ENCODE assay signal across 10 cellular contexts in the genomic region with DNA sequence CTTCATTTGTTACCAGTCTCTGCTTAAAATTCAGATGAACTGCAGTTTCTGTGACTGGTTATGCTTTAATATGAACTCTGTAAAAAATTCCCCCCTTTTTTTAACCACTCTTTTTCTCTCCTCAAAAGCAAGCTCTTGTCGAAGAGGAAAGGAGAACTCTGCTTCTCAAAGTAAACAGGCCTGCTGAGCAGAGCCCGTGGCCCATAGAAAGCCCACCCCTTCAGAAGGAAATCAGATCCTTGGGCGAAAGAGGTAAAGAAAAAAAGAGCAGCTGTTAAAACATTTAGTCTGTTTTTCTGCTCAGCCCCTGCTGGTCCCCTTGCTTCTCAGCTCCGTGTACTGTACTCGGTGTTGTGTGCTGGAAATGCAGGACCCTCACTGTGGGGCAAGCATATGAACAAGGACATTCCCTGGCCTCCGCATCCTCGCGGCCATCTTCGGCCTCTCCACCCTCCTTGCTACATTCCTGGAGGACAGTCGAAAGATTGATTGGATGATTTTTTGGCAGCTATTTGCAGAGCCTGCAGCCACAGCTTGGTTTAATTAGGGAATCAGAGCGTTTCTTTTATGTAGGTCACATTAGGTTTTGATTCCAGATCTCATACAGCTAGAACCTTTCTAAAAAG.
DNase-seq lines count a peak whose midpoint lies in the region; ATAC-seq and TF ChIP-seq lines count a peak whose summit lies in the region.
"Had no signal": no experiment of that assay in that cellular context is flagged by ENCODE, and none has a peak within 500 bp of the region (broad histone marks: within the 10 kb centered on the region; RNA-seq: fewer than 3 reads in every experiment).

No MANE protein-coding gene starts in this region.

- H4K20me1 ChIP-seq in mammary epithelial cell (ENCODE audit: insufficient read depth, low read length), result no peaks in the 10 kb centered on the region

- WGBS in mammary epithelial cell (ENCODE audit: low coverage, missing lambda C conversion rate), result 11% methylated on average over 11 of the region's 11 CpGs

- H3K9me3 Mint-ChIP-seq in activated CD4-positive, alpha-beta T cell treated with anti-CD3 and anti-CD28 coated beads, Interleukin-2, amount 10 ng/mL, durations not matched to agents 7 days and 5 days, result no peaks in the 10 kb centered on the region

- H3K4me3 ChIP-seq in right atrium auricular region (no peak overlapping the region), mammary epithelial cell (replicated peaks in 1 of 3; ENCODE audit: insufficient read depth in 1 of 3, low read depth in 2 of 3, low read length in 3 of 3) (no peak overlapping the region)

- H3K4me2 ChIP-seq in mammary epithelial cell (ENCODE audit: insufficient read depth, low read depth, low read length), result peak overlapping the region; percentile 32

- intact Hi-C loops in Right ventricle myocardium inferior (cut with DNase I) (loop anchor here (5.0 to 10.0 kb wide), 3 partner anchors 250 to 738 kb away; no protein-coding TSS in a partner anchor), mammary epithelial cell (cut with micrococcal nuclease) (loop anchor here (1.0 to 10.0 kb wide), 4 partner anchors 165 to 1100 kb away; a partner anchor contains a TSS), left colon (cut with DNase I, micrococcal nuclease) (loop anchor here in 1 of 2 donors (10.0 kb wide), 1 partner anchor 550 kb away; no protein-coding TSS in a partner anchor)

- H3K4me3 Mint-ChIP-seq in activated CD4-positive, alpha-beta T cell treated with anti-CD3 and anti-CD28 coated beads, Interleukin-2, amount 10 ng/mL, durations not matched to agents 7 days and 5 days, result no peak overlapping the region
- H3K4me3 Mint-ChIP-seq: B cell had no signal

- no peaks in the 10 kb centered on the region for H3K27me3 ChIP-seq in right atrium auricular region
- no peaks in the 10 kb centered on the region for H3K27me3 ChIP-seq in mammary epithelial cell (ENCODE audit: insufficient read depth, low read length)

- CTCF ChIA-PET in mammary epithelial cell (lab: Charles Lee; ENCODE audit: low non-redundant PET), result interaction anchor here (0.5 to 0.6 kb wide), 3 partner anchors 247 to 1359 kb away, joined by 3 to 11 read pairs (median 9); no protein-coding TSS in a partner anchor
- CTCF ChIA-PET in activated CD4-positive, alpha-beta T cell treated with anti-CD3 and anti-CD28 coated beads, Interleukin-2, amount 10 ng/mL, durations not matched to agents 7 days and 5 days (lab: Charles Lee), result interaction anchor here (0.6 kb wide), 1 partner anchor 707 kb away, joined by 3 read pairs; no protein-coding TSS in a partner anchor

- BruUV-seq in mammary epithelial cell (replicated peaks; lab: Mats Ljungman, UMichigan), result no TSS peak

- dilution Hi-C loops in mammary epithelial cell (cut with HindIII; ENCODE audit: low sequenced_read_pairs), result no loop called here

- H3K79me2 ChIP-seq in mammary epithelial cell (ENCODE audit: insufficient read depth, low read length), result no peaks in the 10 kb centered on the region

- in situ Hi-C loops in mammary epithelial cell (cut with MboI; ENCODE audit: low sequenced_read_pairs in 2 of 2), result loop anchor here (10.0 to 25.0 kb wide), 5 partner anchors 170 to 1098 kb away; no protein-coding TSS in a partner anchor

- ATAC-seq in Right ventricle myocardium inferior (peak; percentile 20), left colon (no peak)

- H3K4me1 ChIP-seq in right atrium auricular region (no peaks in the 10 kb centered on the region), mammary epithelial cell (ENCODE audit: insufficient read depth, low read length) (peaks cover 15% of the 10 kb centered on the region)

- H3K9ac ChIP-seq in mammary epithelial cell (ENCODE audit: insufficient read depth, low read length), result no peak overlapping the region

- H3K27ac ChIP-seq in right atrium auricular region (no peak overlapping the region), mammary epithelial cell (ENCODE audit: insufficient read depth, low read depth, low read length) (peak overlapping the region; percentile 26)

- H3K9me3 ChIP-seq in right atrium auricular region (no peaks in the 10 kb centered on the region), mammary epithelial cell (replicated peaks; ENCODE audit: insufficient read depth, low read length) (no peaks in the 10 kb centered on the region)

- H2AFZ ChIP-seq in mammary epithelial cell (ENCODE audit: low read depth, low read length), result peak overlapping the region; percentile 92

- H3K36me3 Mint-ChIP-seq in activated CD4-positive, alpha-beta T cell treated with anti-CD3 and anti-CD28 coated beads, Interleukin-2, amount 10 ng/mL, durations not matched to agents 7 days and 5 days (ENCODE audit: low read depth), result no peaks in the 10 kb centered on the region

- H3K36me3 ChIP-seq in right atrium auricular region (no peaks in the 10 kb centered on the region), mammary epithelial cell (ENCODE audit: insufficient read depth, low read length) (no peaks in the 10 kb centered on the region)

- H3K4me1 Mint-ChIP-seq in activated CD4-positive, alpha-beta T cell treated with anti-CD3 and anti-CD28 coated beads, Interleukin-2, amount 10 ng/mL, durations not matched to agents 7 days and 5 days, result no peaks in the 10 kb centered on the region
- H3K4me1 Mint-ChIP-seq: B cell had no signal

- TF ChIP-seq CTCF in right atrium auricular region (IDR thresholded peaks at IDR 0.05) (no peak), mammary epithelial cell (conservative IDR thresholded peaks at IDR 0.05 in 1 of 2, IDR thresholded peaks at IDR 0.05 in 1 of 2; ENCODE audit: extremely low read depth in 1 of 2, insufficient read depth in 1 of 2, low read depth in 1 of 2, low read length in 2 of 2) (no peak)

- POLR2A ChIA-PET in activated CD4-positive, alpha-beta T cell treated with anti-CD3 and anti-CD28 coated beads, Interleukin-2, amount 10 ng/mL, durations not matched to agents 7 days and 5 days (lab: Charles Lee), result no interaction called here

- no peak overlapping the region for H3K27ac Mint-ChIP-seq in activated CD4-positive, alpha-beta T cell treated with anti-CD3 and anti-CD28 coated beads, Interleukin-2, amount 10 ng/mL, durations not matched to agents 7 days and 5 days
- H3K27ac Mint-ChIP-seq: B cell had no signal

- peaks cover 2% of the 10 kb centered on the region for H3K27me3 Mint-ChIP-seq in activated CD4-positive, alpha-beta T cell treated with anti-CD3 and anti-CD28 coated beads, Interleukin-2, amount 10 ng/mL, durations not matched to agents 7 days and 5 days

- DNase-seq in Right ventricle myocardium inferior (ENCODE audit: missing footprints) (no peak), right atrium auricular region (ENCODE audit: low spot score) (no peak), mammary epithelial cell (no peak), left kidney (ENCODE audit: low read depth, low spot score) (peak; percentile 91), GDM1 (lab: John Stamatoyannopoulos, UW) (no peak), left colon (no peak), LoVo (ENCODE audit: low spot score) (no peak)
- DNase-seq in activated CD4-positive, alpha-beta T cell treated with anti-CD3 and anti-CD28 coated beads, Interleukin-2, amount 10 ng/mL, durations not matched to agents 7 days and 5 days, result no peak
- DNase-seq: SIG-M5 had no signal
